Comparison of ENCODE assay signal across 21 cellular contexts in the genomic region with DNA sequence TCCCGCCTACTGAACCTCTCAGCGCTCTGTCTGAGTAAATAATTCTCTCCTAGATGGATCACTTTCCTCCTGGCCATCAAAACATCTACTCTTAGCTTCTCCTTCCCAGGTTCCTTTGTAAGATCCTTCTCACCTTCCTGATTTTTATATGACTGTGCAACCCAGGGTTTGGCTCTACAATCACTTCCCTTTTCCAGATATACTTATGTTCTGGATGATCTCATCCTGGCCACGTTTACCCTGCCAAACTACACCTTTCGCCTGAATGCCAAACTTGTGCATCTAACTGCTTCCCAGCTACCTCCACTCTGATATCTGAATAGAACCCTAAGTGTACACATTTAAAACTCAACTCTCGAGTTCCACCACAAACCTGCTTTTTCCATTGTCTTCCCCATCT.
DNase-seq lines count a peak whose midpoint lies in the region; ATAC-seq and TF ChIP-seq lines count a peak whose summit lies in the region.
"Had no signal": no experiment of that assay in that cellular context is flagged by ENCODE, and none has a peak within 500 bp of the region (broad histone marks: within the 10 kb centered on the region; RNA-seq: fewer than 3 reads in every experiment).

No MANE protein-coding gene starts in this region.

- DNase-seq in SKM-1 treated with dmso at 0.1 percent for 144 hours (lab: John Stamatoyannopoulos, UW; ENCODE audit: unreplicated experiment) (peak; percentile 38), SKM-1 (lab: John Stamatoyannopoulos, UW; ENCODE audit: unreplicated experiment) (no peak), activated B cell treated with CpG ODN at 0.5 μM for 24 hours (no peak), naive B cell (no peak), hepatic stellate cell (ENCODE audit: low spot score) (no peak), DMS 273 treated with DMSO at 0.1 percent for 48 hours (lab: John Stamatoyannopoulos, UW) (no peak), right atrium auricular region (ENCODE audit: low spot score) (no peak)
- DNase-seq: DMS79, H7, KG1, NCI-H1694, NCI-H2081 treated with DMSO at 0.1 percent for 48 hours, NCI-H446, NCI-H526 treated with DMSO at 0.1 percent for 48 hours, PC-9, SHP77 treated with DMSO at 0.1 percent for 48 hours had no signal

- intact Hi-C loops in activated B cell treated with CpG ODN at 0.5 μM for 24 hours (cut with micrococcal nuclease), result no loop called here

- peaks cover 0 to 11% of the 10 kb centered on the region in 2 donors for H3K9me3 ChIP-seq in right atrium auricular region

- no peaks in the 10 kb centered on the region for H3K27me3 ChIP-seq in right atrium auricular region

- no peaks in the 10 kb centered on the region for H3K36me3 ChIP-seq in right atrium auricular region

- ATAC-seq in activated B cell treated with CpG ODN at 0.5 μM for 24 hours (ENCODE audit: low read depth) (no peak), naive B cell (ENCODE audit: low read depth in 2 of 2) (no peak), HG02970 (IDR thresholded peaks at IDR 0.05; ENCODE audit: low FRiP score, unreplicated experiment) (no peak)
- ATAC-seq: GM12878 had no signal

- no peak overlapping the region for H3K27ac ChIP-seq in right atrium auricular region
- H3K27ac ChIP-seq: HL-60, PC-9, RWPE1, SK-N-MC had no signal

- no peak overlapping the region for H3K4me3 ChIP-seq in right atrium auricular region
- H3K4me3 ChIP-seq: GM12878, PC-9, SK-N-MC had no signal

- CTCF ChIA-PET in activated B cell treated with CpG ODN at 0.5 μM for 24 hours (lab: Charles Lee), result no interaction called here

- H3K27me3 Mint-ChIP-seq in activated B cell treated with CpG ODN at 0.5 μM for 24 hours (no peaks in the 10 kb centered on the region), naive B cell (no peaks in the 10 kb centered on the region)

- H3K4me1 ChIP-seq in right atrium auricular region, result peaks cover 0 to 7% of the 10 kb centered on the region in 2 donors

- H3K4me3 Mint-ChIP-seq in activated B cell treated with CpG ODN at 0.5 μM for 24 hours (no peak overlapping the region), naive B cell (peak overlapping the region in 1 of 8 donors; percentile 19)

- H3K27ac Mint-ChIP-seq in activated B cell treated with CpG ODN at 0.5 μM for 24 hours (peak overlapping the region; percentile 15), naive B cell (peak overlapping the region in 4 of 6 donors; percentile 14 to 73 (median 50))

- H3K9me3 Mint-ChIP-seq in activated B cell treated with CpG ODN at 0.5 μM for 24 hours (peaks cover 22% of the 10 kb centered on the region), naive B cell (peaks cover 12 to 30% (median 20%) of the 10 kb centered on the region in 7 donors)

- TF ChIP-seq CTCF in activated B cell treated with CpG ODN at 0.5 μM for 24 hours (IDR thresholded peaks at IDR 0.05) (no peak), right atrium auricular region (IDR thresholded peaks at IDR 0.05) (no peak)

- H3K36me3 Mint-ChIP-seq in activated B cell treated with CpG ODN at 0.5 μM for 24 hours (ENCODE audit: low read depth) (peaks cover 90% of the 10 kb centered on the region), naive B cell (peaks cover 48 to 79% of the 10 kb centered on the region in 2 donors)

- POLR2A ChIA-PET in activated B cell treated with CpG ODN at 0.5 μM for 24 hours (lab: Charles Lee), result no interaction called here

- H3K4me1 Mint-ChIP-seq in activated B cell treated with CpG ODN at 0.5 μM for 24 hours, result peaks cover 19% of the 10 kb centered on the region
- H3K4me1 Mint-ChIP-seq in naive B cell, result peaks cover 35 to 42% (median 38%) of the 10 kb centered on the region in 3 donors
